ENCODE assay signal across 9 cellular contexts in the genomic region with DNA sequence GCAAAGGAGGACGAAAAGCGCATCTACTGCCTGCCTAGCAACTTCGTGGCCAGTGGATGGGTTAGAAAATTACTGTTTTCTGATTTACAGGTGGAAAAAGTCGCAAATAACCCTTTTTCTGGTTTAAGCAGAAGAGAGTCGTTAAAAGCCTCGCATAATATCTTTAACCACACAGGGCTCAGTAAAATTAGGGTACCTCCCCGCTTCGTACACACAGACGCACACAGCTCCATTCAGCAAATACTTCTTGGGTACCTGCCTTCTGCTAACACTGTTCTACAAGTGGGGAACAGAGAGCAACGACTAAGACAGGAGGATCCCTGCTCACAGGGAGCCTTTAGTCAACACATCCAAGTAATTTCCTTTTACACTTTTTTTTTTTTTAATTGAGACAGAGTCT. TPM values are rescaled to one million over a fixed set of nuclear protein-coding genes. Genes with fewer than 3 reads are reported as not detected.
DNase-seq lines count a peak whose midpoint lies in the region; TF ChIP-seq lines count a peak whose summit lies in the region.
"Had no signal": no experiment of that assay in that cellular context is flagged by ENCODE, and none has a peak within 500 bp of the region (broad histone marks: within the 10 kb centered on the region; RNA-seq: fewer than 3 reads in every experiment).

No MANE protein-coding gene starts in this region.

- H3K9ac ChIP-seq in HUES6 (ENCODE audit: low read length) (peak overlapping the region; percentile 85), liver (ENCODE audit: low read depth in 1 of 2, low read length in 2 of 2) (peak overlapping the region; percentile 2 to 10)

- H3K27ac ChIP-seq in HUES6 (ENCODE audit: low read depth, low read length) (no peak overlapping the region), liver (ENCODE audit: low read depth in 1 of 2, low read length in 2 of 2) (peak overlapping the region; percentile 72 to 79)

- H3K4me3 ChIP-seq in HUES6 (ENCODE audit: low read depth, low read length) = peak overlapping the region; percentile 98
- peak overlapping the region; percentile 68 to 91 (median 89) for H3K4me3 ChIP-seq in liver (ENCODE audit: low read depth in 1 of 3, low read length in 3 of 3)

- no peak for TF ChIP-seq CTCF in liver (IDR thresholded peaks at IDR 0.05; ENCODE audit: low read depth, low read length, missing input control)
- no peak for TF ChIP-seq CTCF in type B pancreatic cell (conservative IDR thresholded peaks at IDR 0.05)

- WGBS in liver = 6% methylated on average over 10 of the region's 10 CpGs

- DNase-seq in activated naive CD4-positive, alpha-beta T cell treated with anti-CD3 and anti-CD28 coated beads, Interleukin-2, amount 50 U/mL, for 16 hours = no peak
- DNase-seq in amniotic epithelial cell (ENCODE audit: low read depth) (peak; percentile 7), type B pancreatic cell (ENCODE audit: extremely low spot score, unreplicated experiment) (no peak), NCI-H1105 (lab: John Stamatoyannopoulos, UW) (no peak)
- DNase-seq in stimulated activated CD8-positive, alpha-beta memory T cell treated with anti-CD3 and anti-CD28 coated beads, Interleukin-4, amount 100 ng/mL, for 48 hours = no peak

- peaks cover 30% of the 10 kb centered on the region for H3K4me1 Mint-ChIP-seq in activated naive CD4-positive, alpha-beta T cell treated with anti-CD3 and anti-CD28 coated beads, Interleukin-2, amount 50 U/mL, for 24 hours
- H3K4me1 Mint-ChIP-seq in type B pancreatic cell (ENCODE audit: unreplicated experiment) = no peaks in the 10 kb centered on the region

- H3K27me3 Mint-ChIP-seq in activated naive CD4-positive, alpha-beta T cell treated with anti-CD3 and anti-CD28 coated beads, Interleukin-2, amount 50 U/mL, for 24 hours = no peaks in the 10 kb centered on the region
- H3K27me3 Mint-ChIP-seq in type B pancreatic cell = no peaks in the 10 kb centered on the region

- TF ChIP-seq RAD21 in liver (IDR thresholded peaks at IDR 0.05) = no peak

- peak overlapping the region; percentile 78 for H3K27ac Mint-ChIP-seq in activated naive CD4-positive, alpha-beta T cell treated with anti-CD3 and anti-CD28 coated beads, Interleukin-2, amount 50 U/mL, for 24 hours
- peak overlapping the region; percentile 73 for H3K27ac Mint-ChIP-seq in type B pancreatic cell

- peaks cover 12% of the 10 kb centered on the region for H3K36me3 ChIP-seq in HUES6 (ENCODE audit: control insufficient read depth, insufficient read depth, low read length)
- peaks cover 0 to 3% (median 0%) of the 10 kb centered on the region in 4 donors for H3K36me3 ChIP-seq in liver (ENCODE audit: control insufficient read depth in 4 of 4, insufficient read depth in 3 of 4, low read depth in 1 of 4, low read length in 3 of 4)

- H3K36me3 Mint-ChIP-seq in activated naive CD4-positive, alpha-beta T cell treated with anti-CD3 and anti-CD28 coated beads, Interleukin-2, amount 50 U/mL, for 24 hours = peaks cover 8% of the 10 kb centered on the region
- peaks cover 13% of the 10 kb centered on the region for H3K36me3 Mint-ChIP-seq in type B pancreatic cell

- peaks cover 5% of the 10 kb centered on the region for H3K27me3 ChIP-seq in HUES6 (ENCODE audit: control insufficient read depth, insufficient read depth, low read length)
- no peaks in the 10 kb centered on the region for H3K27me3 ChIP-seq in liver (ENCODE audit: control insufficient read depth in 4 of 4, insufficient read depth in 4 of 4, low read length in 3 of 4)

- peak overlapping the region; percentile 97 for H3K4me3 Mint-ChIP-seq in activated naive CD4-positive, alpha-beta T cell treated with anti-CD3 and anti-CD28 coated beads, Interleukin-2, amount 50 U/mL, for 24 hours
- peak overlapping the region; percentile 98 for H3K4me3 Mint-ChIP-seq in type B pancreatic cell

- H3K9me3 ChIP-seq in HUES6 (ENCODE audit: control insufficient read depth, insufficient read depth, low read depth, low read length) (no peaks in the 10 kb centered on the region), liver (ENCODE audit: control insufficient read depth in 4 of 4, low read length in 3 of 4) (no peaks in the 10 kb centered on the region)

- H3K9me3 Mint-ChIP-seq in activated naive CD4-positive, alpha-beta T cell treated with anti-CD3 and anti-CD28 coated beads, Interleukin-2, amount 50 U/mL, for 24 hours = no peaks in the 10 kb centered on the region
- H3K9me3 Mint-ChIP-seq in type B pancreatic cell = no peaks in the 10 kb centered on the region

- H3K4me1 ChIP-seq in HUES6 (ENCODE audit: control insufficient read depth, insufficient read depth, low read length) = peaks cover 6% of the 10 kb centered on the region
- peaks cover 0 to 12% (median 5%) of the 10 kb centered on the region in 4 donors for H3K4me1 ChIP-seq in liver (ENCODE audit: control insufficient read depth in 4 of 4, insufficient read depth in 4 of 4, low read length in 3 of 4)

TF ChIP-seq in liver, 16 proteins besides CTCF, POLR2A, EP300 and RAD21:
- TF ChIP-seq JUND (IDR thresholded peaks at IDR 0.05) = no peak
- TF ChIP-seq, protein P1, sequence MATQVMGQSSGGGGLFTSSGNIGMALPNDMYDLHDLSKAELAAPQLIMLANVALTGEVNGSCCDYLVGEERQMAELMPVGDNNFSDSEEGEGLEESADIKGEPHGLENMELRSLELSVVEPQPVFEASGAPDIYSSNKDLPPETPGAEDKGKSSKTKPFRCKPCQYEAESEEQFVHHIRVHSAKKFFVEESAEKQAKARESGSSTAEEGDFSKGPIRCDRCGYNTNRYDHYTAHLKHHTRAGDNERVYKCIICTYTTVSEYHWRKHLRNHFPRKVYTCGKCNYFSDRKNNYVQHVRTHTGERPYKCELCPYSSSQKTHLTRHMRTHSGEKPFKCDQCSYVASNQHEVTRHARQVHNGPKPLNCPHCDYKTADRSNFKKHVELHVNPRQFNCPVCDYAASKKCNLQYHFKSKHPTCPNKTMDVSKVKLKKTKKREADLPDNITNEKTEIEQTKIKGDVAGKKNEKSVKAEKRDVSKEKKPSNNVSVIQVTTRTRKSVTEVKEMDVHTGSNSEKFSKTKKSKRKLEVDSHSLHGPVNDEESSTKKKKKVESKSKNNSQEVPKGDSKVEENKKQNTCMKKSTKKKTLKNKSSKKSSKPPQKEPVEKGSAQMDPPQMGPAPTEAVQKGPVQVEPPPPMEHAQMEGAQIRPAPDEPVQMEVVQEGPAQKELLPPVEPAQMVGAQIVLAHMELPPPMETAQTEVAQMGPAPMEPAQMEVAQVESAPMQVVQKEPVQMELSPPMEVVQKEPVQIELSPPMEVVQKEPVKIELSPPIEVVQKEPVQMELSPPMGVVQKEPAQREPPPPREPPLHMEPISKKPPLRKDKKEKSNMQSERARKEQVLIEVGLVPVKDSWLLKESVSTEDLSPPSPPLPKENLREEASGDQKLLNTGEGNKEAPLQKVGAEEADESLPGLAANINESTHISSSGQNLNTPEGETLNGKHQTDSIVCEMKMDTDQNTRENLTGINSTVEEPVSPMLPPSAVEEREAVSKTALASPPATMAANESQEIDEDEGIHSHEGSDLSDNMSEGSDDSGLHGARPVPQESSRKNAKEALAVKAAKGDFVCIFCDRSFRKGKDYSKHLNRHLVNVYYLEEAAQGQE (IDR thresholded peaks at IDR 0.05) = no peak
- TF ChIP-seq, protein P2, sequence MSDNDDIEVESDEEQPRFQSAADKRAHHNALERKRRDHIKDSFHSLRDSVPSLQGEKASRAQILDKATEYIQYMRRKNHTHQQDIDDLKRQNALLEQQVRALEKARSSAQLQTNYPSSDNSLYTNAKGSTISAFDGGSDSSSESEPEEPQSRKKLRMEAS (IDR thresholded peaks at IDR 0.05) = no peak
- no peak for TF ChIP-seq TAF1 (conservative IDR thresholded peaks at IDR 0.05)
- no peak for TF ChIP-seq YY1 (IDR thresholded peaks at IDR 0.05)
- TF ChIP-seq FOXA2 (IDR thresholded peaks at IDR 0.05) = no peak
- no peak for TF ChIP-seq FOXA1 (IDR thresholded peaks at IDR 0.05)
- TF ChIP-seq, protein P3, sequence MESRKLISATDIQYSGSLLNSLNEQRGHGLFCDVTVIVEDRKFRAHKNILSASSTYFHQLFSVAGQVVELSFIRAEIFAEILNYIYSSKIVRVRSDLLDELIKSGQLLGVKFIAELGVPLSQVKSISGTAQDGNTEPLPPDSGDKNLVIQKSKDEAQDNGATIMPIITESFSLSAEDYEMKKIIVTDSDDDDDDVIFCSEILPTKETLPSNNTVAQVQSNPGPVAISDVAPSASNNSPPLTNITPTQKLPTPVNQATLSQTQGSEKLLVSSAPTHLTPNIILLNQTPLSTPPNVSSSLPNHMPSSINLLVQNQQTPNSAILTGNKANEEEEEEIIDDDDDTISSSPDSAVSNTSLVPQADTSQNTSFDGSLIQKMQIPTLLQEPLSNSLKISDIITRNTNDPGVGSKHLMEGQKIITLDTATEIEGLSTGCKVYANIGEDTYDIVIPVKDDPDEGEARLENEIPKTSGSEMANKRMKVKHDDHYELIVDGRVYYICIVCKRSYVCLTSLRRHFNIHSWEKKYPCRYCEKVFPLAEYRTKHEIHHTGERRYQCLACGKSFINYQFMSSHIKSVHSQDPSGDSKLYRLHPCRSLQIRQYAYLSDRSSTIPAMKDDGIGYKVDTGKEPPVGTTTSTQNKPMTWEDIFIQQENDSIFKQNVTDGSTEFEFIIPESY (IDR thresholded peaks at IDR 0.05) = no peak
- no peak for TF ChIP-seq EGR1 (IDR thresholded peaks at IDR 0.05; ENCODE audit: low read depth in 2 of 2)
- TF ChIP-seq GABPA (IDR thresholded peaks at IDR 0.05 in 1 of 2, conservative IDR thresholded peaks at IDR 0.05 in 1 of 2) = no peak
- TF ChIP-seq, protein P4, sequence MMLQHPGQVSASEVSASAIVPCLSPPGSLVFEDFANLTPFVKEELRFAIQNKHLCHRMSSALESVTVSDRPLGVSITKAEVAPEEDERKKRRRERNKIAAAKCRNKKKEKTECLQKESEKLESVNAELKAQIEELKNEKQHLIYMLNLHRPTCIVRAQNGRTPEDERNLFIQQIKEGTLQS (IDR thresholded peaks at IDR 0.05) = no peak
- TF ChIP-seq SP1 (IDR thresholded peaks at IDR 0.05) = no peak
- TF ChIP-seq HNF4G (IDR thresholded peaks at IDR 0.05) = no peak
- TF ChIP-seq RXRA (IDR thresholded peaks at IDR 0.05) = no peak
- no peak for TF ChIP-seq HNF4A (conservative IDR thresholded peaks at IDR 0.05)
- no peak for TF ChIP-seq NR2F2 (IDR thresholded peaks at IDR 0.05)
TF ChIP-seq in liver: peak in this region for 0.

RNA-seq across cellular contexts. Expression of a gene that starts 0.7 kb away (rescaled TPM):
- total RNA-seq in liver (10 to 100 TPM in 1 of 2 donors, 1 to 10 TPM in 1; 8.5 to 13.2 TPM), type B pancreatic cell (ENCODE audit: low replicate concordance) (17.1 and 20.5 TPM in 2 replicates)
- polyA plus RNA-seq in liver = 1 to 10 TPM; 4.6 TPM

RNA-seq across cellular contexts. Expression of a gene that starts 45.8 kb away (rescaled TPM):
- under 1 TPM in 1 of 2 donors, not detected in 1; under 0.01 TPM for total RNA-seq in liver
- under 1 TPM in 1 of 2 donors, not detected in 1; 0.05 TPM for polyA plus RNA-seq in liver
- total RNA-seq in type B pancreatic cell (ENCODE audit: low replicate concordance) = 0.12 and 0.70 TPM in 2 replicates
- total RNA-seq: lung microvascular endothelial cell had no signal
